In the genomic region with DNA sequence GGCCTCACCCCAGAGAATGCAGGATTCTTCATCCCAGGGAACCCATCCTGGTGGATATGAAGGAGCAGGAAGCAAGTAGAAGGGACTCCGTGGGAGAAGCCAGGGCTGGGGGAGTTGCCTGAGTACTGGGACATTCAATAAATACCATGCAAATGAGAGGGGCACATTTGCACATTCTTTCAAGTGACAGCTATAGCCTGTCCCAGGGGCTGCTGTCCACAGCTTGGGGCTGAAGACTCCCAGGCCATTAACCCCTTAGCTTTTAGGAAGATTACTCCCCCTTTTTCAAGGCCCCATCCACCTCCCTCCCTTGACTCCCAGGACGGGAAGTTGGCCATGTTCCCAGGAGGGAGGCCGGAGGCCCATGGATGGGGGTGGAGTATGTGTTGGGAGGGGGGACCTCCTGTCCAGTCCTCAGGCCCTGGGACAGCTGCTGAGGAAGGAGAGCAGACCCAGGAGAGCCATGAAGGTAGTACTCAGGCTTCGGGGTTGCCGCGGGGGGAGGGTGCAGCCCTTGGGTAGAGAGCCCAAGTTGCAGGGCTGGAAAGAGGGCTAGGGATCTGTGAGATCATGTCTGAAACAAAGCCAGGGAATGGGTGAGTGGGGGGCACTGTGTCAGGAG, we compare ENCODE assay signal across 1 cellular context.
TF ChIP-seq lines count a peak whose summit lies in the region.

No MANE protein-coding gene starts in this region.

TF ChIP-seq in HepG2, 621 proteins besides CTCF, POLR2A, EP300 and RAD21 (continues in another document):
- TF ChIP-seq, protein P1, sequence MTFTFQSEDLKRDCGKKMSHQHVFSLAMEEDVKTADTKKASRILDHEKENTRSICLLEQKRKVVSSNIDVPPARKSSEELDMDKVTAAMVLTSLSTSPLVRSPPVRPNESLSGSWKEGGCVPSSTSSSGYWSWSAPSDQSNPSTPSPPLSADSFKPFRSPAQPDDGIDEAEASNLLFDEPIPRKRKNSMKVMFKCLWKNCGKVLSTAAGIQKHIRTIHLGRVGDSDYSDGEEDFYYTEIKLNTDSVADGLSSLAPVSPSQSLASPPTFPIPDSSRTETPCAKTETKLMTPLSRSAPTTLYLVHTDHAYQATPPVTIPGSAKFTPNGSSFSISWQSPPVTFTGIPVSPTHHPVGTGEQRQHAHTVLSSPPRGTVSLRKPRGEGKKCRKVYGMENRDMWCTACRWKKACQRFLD (CRISPR knock-in tag; IDR thresholded peaks at IDR 0.05; ENCODE audit: borderline replicate concordance): no peak
- TF ChIP-seq, protein P2, sequence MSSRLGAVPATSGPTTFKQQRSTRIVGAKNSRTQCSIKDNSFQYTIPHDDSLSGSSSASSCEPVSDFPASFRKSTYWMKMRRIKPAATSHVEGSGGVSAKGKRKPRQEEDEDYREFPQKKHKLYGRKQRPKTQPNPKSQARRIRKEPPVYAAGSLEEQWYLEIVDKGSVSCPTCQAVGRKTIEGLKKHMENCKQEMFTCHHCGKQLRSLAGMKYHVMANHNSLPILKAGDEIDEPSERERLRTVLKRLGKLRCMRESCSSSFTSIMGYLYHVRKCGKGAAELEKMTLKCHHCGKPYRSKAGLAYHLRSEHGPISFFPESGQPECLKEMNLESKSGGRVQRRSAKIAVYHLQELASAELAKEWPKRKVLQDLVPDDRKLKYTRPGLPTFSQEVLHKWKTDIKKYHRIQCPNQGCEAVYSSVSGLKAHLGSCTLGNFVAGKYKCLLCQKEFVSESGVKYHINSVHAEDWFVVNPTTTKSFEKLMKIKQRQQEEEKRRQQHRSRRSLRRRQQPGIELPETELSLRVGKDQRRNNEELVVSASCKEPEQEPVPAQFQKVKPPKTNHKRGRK (CRISPR knock-in tag; IDR thresholded peaks at IDR 0.05): no peak
- TF ChIP-seq RBM22 (optimal IDR thresholded peaks at IDR 0.05; ENCODE audit: low read length) (no peak), JUNB (CRISPR knock-in tag; IDR thresholded peaks at IDR 0.05; ENCODE audit: borderline replicate concordance) (no peak), ZSCAN20 (CRISPR knock-in tag; IDR thresholded peaks at IDR 0.05; ENCODE audit: borderline replicate concordance) (no peak), ZNF83 (CRISPR knock-in tag; IDR thresholded peaks at IDR 0.05; ENCODE audit: borderline replicate concordance) (no peak), SMC3 (IDR thresholded peaks at IDR 0.05; ENCODE audit: low read length) (no peak), BHLHE40 (IDR thresholded peaks at IDR 0.05; ENCODE audit: low read length) (no peak), SKI (IDR thresholded peaks at IDR 0.05; ENCODE audit: partially characterized antibody) (no peak), ZFX (CRISPR knock-in tag; IDR thresholded peaks at IDR 0.05; ENCODE audit: low read depth) (no peak; the same call in none of the 2 replicates), ZNF563 (CRISPR knock-in tag; IDR thresholded peaks at IDR 0.05) (no peak), KLF15 (CRISPR knock-in tag; IDR thresholded peaks at IDR 0.05; ENCODE audit: borderline replicate concordance) (no peak), ZNF431 (CRISPR knock-in tag; IDR thresholded peaks at IDR 0.05; ENCODE audit: borderline replicate concordance, low read depth) (no peak), ETV6 (CRISPR knock-in tag; conservative IDR thresholded peaks at IDR 0.05) (no peak), DMAP1 (CRISPR knock-in tag; IDR thresholded peaks at IDR 0.05) (no peak; the same call in 1 of the 2 replicates), KMT2B (CRISPR knock-in tag; IDR thresholded peaks at IDR 0.05) (no peak), TEAD3 (CRISPR knock-in tag; optimal IDR thresholded peaks at IDR 0.05; ENCODE audit: borderline replicate concordance) (no peak), ZNF788 (CRISPR knock-in tag; IDR thresholded peaks at IDR 0.05; ENCODE audit: borderline replicate concordance) (peak; percentile 48; the same call in 1 of the 2 replicates), SMYD3 (CRISPR knock-in tag; IDR thresholded peaks at IDR 0.05) (no peak), ZNF207 (IDR thresholded peaks at IDR 0.05; ENCODE audit: borderline replicate concordance) (no peak), MYNN (CRISPR knock-in tag; IDR thresholded peaks at IDR 0.05; ENCODE audit: low read depth) (no peak)
- TF ChIP-seq, protein P3, sequence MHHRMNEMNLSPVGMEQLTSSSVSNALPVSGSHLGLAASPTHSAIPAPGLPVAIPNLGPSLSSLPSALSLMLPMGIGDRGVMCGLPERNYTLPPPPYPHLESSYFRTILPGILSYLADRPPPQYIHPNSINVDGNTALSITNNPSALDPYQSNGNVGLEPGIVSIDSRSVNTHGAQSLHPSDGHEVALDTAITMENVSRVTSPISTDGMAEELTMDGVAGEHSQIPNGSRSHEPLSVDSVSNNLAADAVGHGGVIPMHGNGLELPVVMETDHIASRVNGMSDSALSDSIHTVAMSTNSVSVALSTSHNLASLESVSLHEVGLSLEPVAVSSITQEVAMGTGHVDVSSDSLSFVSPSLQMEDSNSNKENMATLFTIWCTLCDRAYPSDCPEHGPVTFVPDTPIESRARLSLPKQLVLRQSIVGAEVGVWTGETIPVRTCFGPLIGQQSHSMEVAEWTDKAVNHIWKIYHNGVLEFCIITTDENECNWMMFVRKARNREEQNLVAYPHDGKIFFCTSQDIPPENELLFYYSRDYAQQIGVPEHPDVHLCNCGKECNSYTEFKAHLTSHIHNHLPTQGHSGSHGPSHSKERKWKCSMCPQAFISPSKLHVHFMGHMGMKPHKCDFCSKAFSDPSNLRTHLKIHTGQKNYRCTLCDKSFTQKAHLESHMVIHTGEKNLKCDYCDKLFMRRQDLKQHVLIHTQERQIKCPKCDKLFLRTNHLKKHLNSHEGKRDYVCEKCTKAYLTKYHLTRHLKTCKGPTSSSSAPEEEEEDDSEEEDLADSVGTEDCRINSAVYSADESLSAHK (CRISPR knock-in tag; IDR thresholded peaks at IDR 0.05; ENCODE audit: borderline replicate concordance): no peak
- TF ChIP-seq, protein P4, sequence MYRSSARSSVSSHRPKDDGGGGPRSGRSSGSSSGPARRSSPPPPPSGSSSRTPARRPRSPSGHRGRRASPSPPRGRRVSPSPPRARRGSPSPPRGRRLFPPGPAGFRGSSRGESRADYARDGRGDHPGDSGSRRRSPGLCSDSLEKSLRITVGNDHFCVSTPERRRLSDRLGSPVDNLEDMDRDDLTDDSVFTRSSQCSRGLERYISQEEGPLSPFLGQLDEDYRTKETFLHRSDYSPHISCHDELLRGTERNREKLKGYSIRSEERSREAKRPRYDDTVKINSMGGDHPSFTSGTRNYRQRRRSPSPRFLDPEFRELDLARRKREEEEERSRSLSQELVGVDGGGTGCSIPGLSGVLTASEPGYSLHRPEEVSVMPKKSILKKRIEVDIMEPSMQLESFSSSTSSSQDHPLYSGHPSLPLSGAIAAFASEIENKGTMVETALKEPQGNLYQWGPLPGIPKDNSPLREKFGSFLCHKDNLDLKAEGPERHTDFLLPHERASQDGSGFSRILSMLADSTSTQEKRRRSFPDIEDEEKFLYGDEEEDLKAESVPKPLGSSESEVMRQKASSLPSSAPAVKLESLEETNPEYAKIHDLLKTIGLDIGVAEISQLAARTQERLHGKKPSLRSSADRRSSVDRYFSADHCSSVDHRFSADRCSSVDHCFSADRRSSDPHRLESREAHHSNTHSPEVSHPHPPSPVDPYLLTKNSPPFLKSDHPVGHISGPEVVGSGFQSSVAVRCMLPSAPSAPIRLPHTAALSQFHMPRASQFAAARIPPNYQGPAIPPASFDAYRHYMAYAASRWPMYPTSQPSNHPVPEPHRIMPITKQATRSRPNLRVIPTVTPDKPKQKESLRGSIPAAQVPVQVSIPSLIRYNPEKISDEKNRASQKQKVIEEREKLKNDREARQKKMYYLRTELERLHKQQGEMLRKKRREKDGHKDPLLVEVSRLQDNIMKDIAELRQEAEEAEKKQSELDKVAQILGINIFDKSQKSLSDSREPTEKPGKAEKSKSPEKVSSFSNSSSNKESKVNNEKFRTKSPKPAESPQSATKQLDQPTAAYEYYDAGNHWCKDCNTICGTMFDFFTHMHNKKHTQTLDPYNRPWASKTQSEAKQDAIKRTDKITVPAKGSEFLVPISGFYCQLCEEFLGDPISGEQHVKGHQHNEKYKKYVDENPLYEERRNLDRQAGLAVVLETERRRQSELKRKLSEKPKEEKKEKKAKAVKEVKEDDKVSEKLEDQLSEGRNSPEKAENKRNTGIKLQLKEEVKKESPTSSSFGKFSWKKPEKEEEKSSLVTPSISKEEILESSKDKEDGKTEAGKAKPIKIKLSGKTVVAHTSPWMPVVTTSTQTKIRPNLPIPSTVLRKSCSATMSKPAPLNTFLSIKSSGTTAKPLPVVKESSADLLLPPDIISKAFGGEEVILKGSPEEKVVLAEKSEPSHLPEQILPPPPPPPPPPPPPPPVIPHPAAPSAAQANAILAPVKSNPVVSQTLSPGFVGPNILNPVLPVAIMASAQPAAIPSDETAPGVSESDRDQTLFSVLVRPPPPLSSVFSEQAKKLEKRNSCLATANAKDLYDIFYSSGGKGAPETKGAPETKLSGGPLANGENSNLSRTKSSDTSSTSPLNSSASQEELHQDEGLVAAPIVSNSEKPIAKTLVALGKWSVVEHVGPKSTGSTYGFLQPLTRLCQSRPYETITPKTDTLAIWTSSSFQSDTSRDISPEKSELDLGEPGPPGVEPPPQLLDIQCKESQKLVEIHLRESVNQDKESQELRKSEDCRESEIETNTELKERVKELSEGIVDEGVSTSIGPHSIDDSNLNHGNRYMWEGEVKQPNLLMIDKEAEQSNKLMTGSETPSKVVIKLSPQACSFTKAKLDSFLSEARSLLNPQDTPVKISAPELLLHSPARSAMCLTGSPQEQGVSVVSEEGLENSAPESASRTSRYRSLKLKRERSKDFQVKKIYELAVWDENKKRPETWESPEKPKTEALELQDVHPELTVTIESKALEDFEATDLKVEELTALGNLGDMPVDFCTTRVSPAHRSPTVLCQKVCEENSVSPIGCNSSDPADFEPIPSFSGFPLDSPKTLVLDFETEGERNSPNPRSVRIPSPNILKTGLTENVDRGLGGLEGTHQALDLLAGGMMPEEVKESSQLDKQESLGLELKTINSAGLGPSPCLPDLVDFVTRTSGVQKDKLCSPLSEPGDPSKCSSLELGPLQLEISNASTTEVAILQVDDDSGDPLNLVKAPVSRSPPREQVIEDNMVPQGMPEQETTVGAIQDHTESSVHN (CRISPR knock-in tag; IDR thresholded peaks at IDR 0.05): no peak
- TF ChIP-seq, protein P5, sequence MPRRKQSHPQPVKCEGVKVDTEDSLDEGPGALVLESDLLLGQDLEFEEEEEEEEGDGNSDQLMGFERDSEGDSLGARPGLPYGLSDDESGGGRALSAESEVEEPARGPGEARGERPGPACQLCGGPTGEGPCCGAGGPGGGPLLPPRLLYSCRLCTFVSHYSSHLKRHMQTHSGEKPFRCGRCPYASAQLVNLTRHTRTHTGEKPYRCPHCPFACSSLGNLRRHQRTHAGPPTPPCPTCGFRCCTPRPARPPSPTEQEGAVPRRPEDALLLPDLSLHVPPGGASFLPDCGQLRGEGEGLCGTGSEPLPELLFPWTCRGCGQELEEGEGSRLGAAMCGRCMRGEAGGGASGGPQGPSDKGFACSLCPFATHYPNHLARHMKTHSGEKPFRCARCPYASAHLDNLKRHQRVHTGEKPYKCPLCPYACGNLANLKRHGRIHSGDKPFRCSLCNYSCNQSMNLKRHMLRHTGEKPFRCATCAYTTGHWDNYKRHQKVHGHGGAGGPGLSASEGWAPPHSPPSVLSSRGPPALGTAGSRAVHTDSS (CRISPR knock-in tag; conservative IDR thresholded peaks at IDR 0.05): no peak
- TF ChIP-seq, protein P6, sequence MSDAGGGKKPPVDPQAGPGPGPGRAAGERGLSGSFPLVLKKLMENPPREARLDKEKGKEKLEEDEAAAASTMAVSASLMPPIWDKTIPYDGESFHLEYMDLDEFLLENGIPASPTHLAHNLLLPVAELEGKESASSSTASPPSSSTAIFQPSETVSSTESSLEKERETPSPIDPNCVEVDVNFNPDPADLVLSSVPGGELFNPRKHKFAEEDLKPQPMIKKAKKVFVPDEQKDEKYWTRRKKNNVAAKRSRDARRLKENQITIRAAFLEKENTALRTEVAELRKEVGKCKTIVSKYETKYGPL (CRISPR knock-in tag; IDR thresholded peaks at IDR 0.05): no peak
- TF ChIP-seq, protein P7, sequence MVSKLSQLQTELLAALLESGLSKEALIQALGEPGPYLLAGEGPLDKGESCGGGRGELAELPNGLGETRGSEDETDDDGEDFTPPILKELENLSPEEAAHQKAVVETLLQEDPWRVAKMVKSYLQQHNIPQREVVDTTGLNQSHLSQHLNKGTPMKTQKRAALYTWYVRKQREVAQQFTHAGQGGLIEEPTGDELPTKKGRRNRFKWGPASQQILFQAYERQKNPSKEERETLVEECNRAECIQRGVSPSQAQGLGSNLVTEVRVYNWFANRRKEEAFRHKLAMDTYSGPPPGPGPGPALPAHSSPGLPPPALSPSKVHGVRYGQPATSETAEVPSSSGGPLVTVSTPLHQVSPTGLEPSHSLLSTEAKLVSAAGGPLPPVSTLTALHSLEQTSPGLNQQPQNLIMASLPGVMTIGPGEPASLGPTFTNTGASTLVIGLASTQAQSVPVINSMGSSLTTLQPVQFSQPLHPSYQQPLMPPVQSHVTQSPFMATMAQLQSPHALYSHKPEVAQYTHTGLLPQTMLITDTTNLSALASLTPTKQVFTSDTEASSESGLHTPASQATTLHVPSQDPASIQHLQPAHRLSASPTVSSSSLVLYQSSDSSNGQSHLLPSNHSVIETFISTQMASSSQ (IDR thresholded peaks at IDR 0.05; ENCODE audit: low read depth): no peak
- TF ChIP-seq, protein P7 (CRISPR knock-in tag; IDR thresholded peaks at IDR 0.05; ENCODE audit: borderline replicate concordance): peak; percentile 15; the same call in 1 of the 2 replicates
- TF ChIP-seq, protein P8, sequence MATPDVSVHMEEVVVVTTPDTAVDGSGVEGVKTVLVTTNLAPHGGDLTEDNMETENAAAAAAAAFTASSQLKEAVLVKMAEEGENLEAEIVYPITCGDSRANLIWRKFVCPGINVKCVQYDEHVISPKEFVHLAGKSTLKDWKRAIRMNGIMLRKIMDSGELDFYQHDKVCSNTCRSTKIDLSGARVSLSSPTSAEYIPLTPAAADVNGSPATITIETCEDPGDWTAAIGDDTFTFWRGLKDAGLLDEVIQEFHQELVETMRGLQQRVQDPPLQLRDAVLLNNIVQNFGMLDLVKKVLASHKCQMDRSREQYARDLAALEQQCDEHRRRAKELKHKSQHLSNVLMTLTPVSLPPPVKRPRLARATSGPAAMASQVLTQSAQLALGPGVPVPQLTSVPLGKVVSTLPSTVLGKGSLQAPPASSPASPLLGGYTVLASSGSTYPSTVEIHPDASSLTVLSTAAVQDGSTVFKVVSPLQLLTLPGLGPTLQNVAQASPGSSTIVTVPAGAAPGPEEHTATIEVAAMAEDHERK (CRISPR knock-in tag; IDR thresholded peaks at IDR 0.05; ENCODE audit: low read depth): no peak
